Comparison of ENCODE assay signal across 8 cellular contexts in genomic region chr7:26187380-26188290, GRCh38. TPM values are rescaled to one million over a fixed set of nuclear protein-coding genes. Genes with fewer than 3 reads are reported as not detected.
DNase-seq lines count a peak whose midpoint lies in the region; ATAC-seq and TF ChIP-seq lines count a peak whose summit lies in the region.

No MANE protein-coding gene starts in this region.

- H3K27me3 Mint-ChIP-seq in endodermal cell (ENCODE audit: insufficient read depth), result no peaks in the 10 kb centered on the region

- peaks cover 4% of the 10 kb centered on the region for H3K4me1 Mint-ChIP-seq in endodermal cell

- H3K36me3 Mint-ChIP-seq in endodermal cell (ENCODE audit: low read depth), result peaks cover 48% of the 10 kb centered on the region

- H3K27me3 ChIP-seq in cardiac muscle cell, result no peaks in the 10 kb centered on the region
- H3K27me3 ChIP-seq in left ventricle myocardium inferior (ENCODE audit: low read depth), result no peaks in the 10 kb centered on the region
- H3K27me3 ChIP-seq in endodermal cell (ENCODE audit: control insufficient read depth, insufficient read depth, low read length, poor library complexity, severe bottlenecking), result no peaks in the 10 kb centered on the region
- no peaks in the 10 kb centered on the region for H3K27me3 ChIP-seq in upper lobe of right lung

- no peak overlapping the region for H3K4me3 Mint-ChIP-seq in endodermal cell

- no peak for TF ChIP-seq CTCF in cardiac muscle cell (IDR thresholded peaks at IDR 0.05; ENCODE audit: low read depth, low read length)
- TF ChIP-seq CTCF in left ventricle myocardium inferior (IDR thresholded peaks at IDR 0.05; ENCODE audit: borderline replicate concordance), result no peak
- no peak for TF ChIP-seq CTCF in endodermal cell (conservative IDR thresholded peaks at IDR 0.05)
- TF ChIP-seq CTCF in upper lobe of right lung (IDR thresholded peaks at IDR 0.05), result no peak
- TF ChIP-seq CTCF in RWPE1 (conservative IDR thresholded peaks at IDR 0.05; ENCODE audit: low read depth), result no peak

- peak overlapping the region; percentile 83 for H3K27ac Mint-ChIP-seq in endodermal cell

- CTCF ChIA-PET in RWPE1 (lab: Yijun Ruan, JAX), result interaction anchor here (1.9 to 2.2 kb wide), 2 partner anchors 10 to 97 kb away, joined by 7 to 10 read pairs; no protein-coding TSS in a partner anchor

- no peak overlapping the region for H3K9ac ChIP-seq in endodermal cell (ENCODE audit: extremely low read depth, low read length, poor library complexity, severe bottlenecking)

- 94% methylated on average over 8 to 13 of the region's 13 CpGs for WGBS in endodermal cell (ENCODE audit: insufficient coverage in 1 of 2, insufficient read length in 1 of 2), 2 experiments

- POLR2A ChIA-PET in RWPE1 (lab: Yijun Ruan, JAX; ENCODE audit: low non-redundant PET), result no interaction called here

- H3K4me3 ChIP-seq in cardiac muscle cell, result no peak overlapping the region
- no peak overlapping the region for H3K4me3 ChIP-seq in left ventricle myocardium inferior
- H3K4me3 ChIP-seq in endodermal cell (ENCODE audit: low read length), result no peak overlapping the region
- no peak overlapping the region for H3K4me3 ChIP-seq in upper lobe of right lung

- no peaks in the 10 kb centered on the region for H3K9me3 ChIP-seq in cardiac muscle cell (ENCODE audit: low read depth)
- no peaks in the 10 kb centered on the region for H3K9me3 ChIP-seq in left ventricle myocardium inferior (replicated peaks)
- no peaks in the 10 kb centered on the region for H3K9me3 ChIP-seq in endodermal cell (ENCODE audit: control insufficient read depth, low read length)
- no peaks in the 10 kb centered on the region for H3K9me3 ChIP-seq in upper lobe of right lung

- peaks cover 42% of the 10 kb centered on the region for H3K36me3 ChIP-seq in cardiac muscle cell
- H3K36me3 ChIP-seq in left ventricle myocardium inferior, result peaks cover 73% of the 10 kb centered on the region
- H3K36me3 ChIP-seq in endodermal cell (ENCODE audit: control insufficient read depth, insufficient read depth, low read length), result peaks cover 64% of the 10 kb centered on the region
- H3K36me3 ChIP-seq in upper lobe of right lung, result peaks cover 46% of the 10 kb centered on the region

- ATAC-seq in upper lobe of right lung (peak; percentile 19), GM21447 (IDR thresholded peaks at IDR 0.05; ENCODE audit: unreplicated experiment) (no peak)

- H3K27ac ChIP-seq in cardiac muscle cell, result peak overlapping the region; percentile 36
- no peak overlapping the region for H3K27ac ChIP-seq in left ventricle myocardium inferior (replicated peaks)
- H3K27ac ChIP-seq in endodermal cell (ENCODE audit: low read depth, low read length), result peak overlapping the region; percentile 21
- H3K27ac ChIP-seq in upper lobe of right lung, result peak overlapping the region; percentile 3
- no peak overlapping the region for H3K27ac ChIP-seq in RWPE1

- H3K4me1 ChIP-seq in cardiac muscle cell (ENCODE audit: low read depth) (no peaks in the 10 kb centered on the region), left ventricle myocardium inferior (peaks cover 51% of the 10 kb centered on the region), endodermal cell (ENCODE audit: control insufficient read depth, insufficient read depth, low read length) (no peaks in the 10 kb centered on the region), upper lobe of right lung (peaks cover 20% of the 10 kb centered on the region)

- H3K9me3 Mint-ChIP-seq in endodermal cell, result no peaks in the 10 kb centered on the region

- DNase-seq in cardiac muscle cell (ENCODE audit: low read depth in 1 of 2, low spot score in 1 of 2) (no peak), left ventricle myocardium inferior (no peak), OCI-M1 (lab: John Stamatoyannopoulos, UW) (peak; percentile 63), endodermal cell (peak; percentile 75), upper lobe of right lung (no peak), NCI-H146 treated with DMSO at 0.1 percent for 48 hours (lab: John Stamatoyannopoulos, UW; ENCODE audit: unreplicated experiment) (no peak), RWPE1 (ENCODE audit: low spot score) (no peak)

- intact Hi-C loops in left ventricle myocardium inferior (cut with micrococcal nuclease), result no loop called here
- intact Hi-C loops in upper lobe of right lung (cut with DNase I), result no loop called here

RNA-seq across cellular contexts. Expression of gene HNRNPA2B1, which starts 12.9 kb away (rescaled TPM):
- total RNA-seq in cardiac muscle cell (247 and 450 TPM in 2 replicates), left ventricle myocardium inferior (398 TPM), endodermal cell (1,000 to 10,000 TPM in 1 of 2 donors, 100 to 1,000 TPM in 1; 913 to 1,007 TPM), upper lobe of right lung (343 TPM)
- polyA plus RNA-seq in cardiac muscle cell, result 880 and 1,016 TPM in 2 replicates
- 1,106 TPM for polyA plus RNA-seq in endodermal cell (2013, experiment 1 of 2)
- 1,007 TPM for polyA plus RNA-seq in endodermal cell (2013, experiment 2 of 2)

RNA-seq across cellular contexts. Expression of gene CBX3, which starts 13.9 kb away (rescaled TPM):
- 188 and 223 TPM in 2 replicates for total RNA-seq in cardiac muscle cell
- 213 and 266 TPM in 2 replicates for polyA plus RNA-seq in cardiac muscle cell
- total RNA-seq in left ventricle myocardium inferior, result 58.5 TPM
- total RNA-seq in endodermal cell, result 100 to 1,000 TPM; 213 to 219 TPM
- 277 TPM for polyA plus RNA-seq in endodermal cell (2013, experiment 1 of 2)
- polyA plus RNA-seq in endodermal cell (2013, experiment 2 of 2), result 276 TPM
- total RNA-seq in upper lobe of right lung, result 83.8 TPM

RNA-seq across cellular contexts. Expression of gene NFE2L3, which starts 35.6 kb away (rescaled TPM):
- total RNA-seq in cardiac muscle cell (2.1 TPM in 2 replicates), left ventricle myocardium inferior (0.99 TPM), endodermal cell (10 to 100 TPM; 20.2 to 48.4 TPM), upper lobe of right lung (4.1 TPM)
- polyA plus RNA-seq in cardiac muscle cell, result 2.1 and 3.8 TPM in 2 replicates
- 14.4 TPM for polyA plus RNA-seq in endodermal cell (2013, experiment 1 of 2)
- polyA plus RNA-seq in endodermal cell (2013, experiment 2 of 2), result 11.3 TPM

Comparison
In these comparisons a context has a peak if more than half of its experiments do, and no peak if none do; other contexts are left out.
1. H3K27ac ChIP-seq: peak in cardiac muscle cell (single experiment), endodermal cell (single experiment) and upper lobe of right lung (single experiment); none in left ventricle myocardium inferior (single experiment) and RWPE1 (single experiment).
2. DNase-seq: peak in OCI-M1 (single experiment) and endodermal cell (single experiment); none in cardiac muscle cell (0 of 2), left ventricle myocardium inferior (single experiment), upper lobe of right lung (single experiment), NCI-H146 treated with DMSO at 0.1 percent for 48 hours (single experiment) and RWPE1 (single experiment).